Comparison of ENCODE assay signal across 1 cellular context in genomic region chr16:89822188-89823086, GRCh38.
TF ChIP-seq lines count a peak whose summit lies in the region.

No MANE protein-coding gene starts in this region.

TF ChIP-seq in HepG2, 621 proteins besides CTCF, POLR2A, EP300 and RAD21 (continued from another document and continues in another):
- TF ChIP-seq PRDM10 (CRISPR knock-in tag; IDR thresholded peaks at IDR 0.05; ENCODE audit: low read depth) (peak; percentile 87), ZNF567 (CRISPR knock-in tag; IDR thresholded peaks at IDR 0.05; ENCODE audit: borderline replicate concordance) (peak; percentile 56; the same call in 1 of the 2 replicates), STAG1 (CRISPR knock-in tag; IDR thresholded peaks at IDR 0.05) (0 out of 2 replicates have a peak, but pooled peaks have one; percentile 2), ARID2 (CRISPR knock-in tag; IDR thresholded peaks at IDR 0.05; ENCODE audit: borderline replicate concordance) (peak; percentile 96), RFXAP (CRISPR knock-in tag; IDR thresholded peaks at IDR 0.05; ENCODE audit: borderline replicate concordance) (peak; percentile 81; the same call in 1 of the 2 replicates), ZBTB8A (CRISPR knock-in tag; IDR thresholded peaks at IDR 0.05; ENCODE audit: borderline replicate concordance, low read depth) (no peak), SOX6 (IDR thresholded peaks at IDR 0.05) (no peak), SOX6 (CRISPR knock-in tag; IDR thresholded peaks at IDR 0.05) (peak; percentile 97), AGO2 (optimal IDR thresholded peaks at IDR 0.05; ENCODE audit: low read depth, low read length) (peak; percentile 74), TP53 (CRISPR knock-in tag; conservative IDR thresholded peaks at IDR 0.05) (peak; percentile 93), STAT6 (CRISPR knock-in tag; IDR thresholded peaks at IDR 0.05; ENCODE audit: borderline replicate concordance) (peak; percentile 92), ZNF776 (CRISPR knock-in tag; IDR thresholded peaks at IDR 0.05) (no peak; the same call in 1 of the 2 replicates), SOX13 (IDR thresholded peaks at IDR 0.05) (peak; percentile 90), SOX13 (CRISPR knock-in tag; conservative IDR thresholded peaks at IDR 0.05 in 1 of 2, IDR thresholded peaks at IDR 0.05 in 1 of 2) (peak in 1 of 2 experiments; percentile 96; a peak in 2 of 4 replicates), SMAD9 (CRISPR knock-in tag; IDR thresholded peaks at IDR 0.05) (peak; percentile 52; the same call in 1 of the 2 replicates), ONECUT2 (CRISPR knock-in tag; IDR thresholded peaks at IDR 0.05) (0 out of 2 replicates have a peak, but pooled peaks have one; percentile 6), ZNF597 (CRISPR knock-in tag; IDR thresholded peaks at IDR 0.05) (no peak; the same call in 1 of the 2 replicates), MYC (CRISPR knock-in tag; IDR thresholded peaks at IDR 0.05; ENCODE audit: borderline replicate concordance) (peak; percentile 92), ZBTB26 (CRISPR knock-in tag; IDR thresholded peaks at IDR 0.05; ENCODE audit: borderline replicate concordance) (peak; percentile 87), PCBP2 (optimal IDR thresholded peaks at IDR 0.05; ENCODE audit: low read depth, low read length, poor library complexity, severe bottlenecking) (no peak), ZNF234 (CRISPR knock-in tag; conservative IDR thresholded peaks at IDR 0.05) (no peak), JUNB (CRISPR knock-in tag; IDR thresholded peaks at IDR 0.05; ENCODE audit: borderline replicate concordance) (no peak; the same call in 1 of the 2 replicates), FOXC1 (CRISPR knock-in tag; IDR thresholded peaks at IDR 0.05; ENCODE audit: borderline replicate concordance) (no peak; the same call in 1 of the 2 replicates), SPEN (CRISPR knock-in tag; IDR thresholded peaks at IDR 0.05; ENCODE audit: low read depth) (peak; percentile 96; the same call in 1 of the 2 replicates), ZFX (CRISPR knock-in tag; IDR thresholded peaks at IDR 0.05; ENCODE audit: low read depth) (peak; percentile 93), SP2 (CRISPR knock-in tag; IDR thresholded peaks at IDR 0.05) (no peak), ZNF253 (CRISPR knock-in tag; IDR thresholded peaks at IDR 0.05; ENCODE audit: borderline replicate concordance) (peak; percentile 87), MLX (CRISPR knock-in tag; IDR thresholded peaks at IDR 0.05) (peak; percentile 83), ZNF101 (CRISPR knock-in tag; IDR thresholded peaks at IDR 0.05; ENCODE audit: borderline replicate concordance, low read depth) (peak; percentile 23; the same call in 1 of the 2 replicates), CREB1 (IDR thresholded peaks at IDR 0.05) (no peak; the same call in 1 of the 2 replicates), CREB1 (CRISPR knock-in tag; IDR thresholded peaks at IDR 0.05) (peak; percentile 78; the same call in 1 of the 2 replicates), NCOA2 (CRISPR knock-in tag; IDR thresholded peaks at IDR 0.05) (peak; percentile 92), ZNF225 (CRISPR knock-in tag; IDR thresholded peaks at IDR 0.05) (no peak), AKNA (CRISPR knock-in tag; IDR thresholded peaks at IDR 0.05; ENCODE audit: borderline replicate concordance) (0 out of 2 replicates have a peak, but pooled peaks have one; percentile 53), FOXK1 (CRISPR knock-in tag; IDR thresholded peaks at IDR 0.05; ENCODE audit: borderline replicate concordance, low read depth) (peak; percentile 83; the same call in 1 of the 2 replicates), MYNN (CRISPR knock-in tag; IDR thresholded peaks at IDR 0.05; ENCODE audit: low read depth) (no peak), HNRNPK (IDR thresholded peaks at IDR 0.05; ENCODE audit: low read depth, low read length, poor library complexity, severe bottlenecking) (no peak), ZNF383 (CRISPR knock-in tag; IDR thresholded peaks at IDR 0.05; ENCODE audit: borderline replicate concordance) (no peak), SMARCE1 (IDR thresholded peaks at IDR 0.05; ENCODE audit: borderline replicate concordance) (no peak), TFAP4 (IDR thresholded peaks at IDR 0.05; ENCODE audit: borderline replicate concordance, low read depth) (peak; percentile 84), UBTF (CRISPR knock-in tag; IDR thresholded peaks at IDR 0.05) (peak; percentile 88), MZF1 (CRISPR knock-in tag; IDR thresholded peaks at IDR 0.05; ENCODE audit: borderline replicate concordance) (peak; percentile 94), KMT2B (CRISPR knock-in tag; IDR thresholded peaks at IDR 0.05) (peak; percentile 56), RXRB (CRISPR knock-in tag; IDR thresholded peaks at IDR 0.05; ENCODE audit: borderline replicate concordance) (peak; percentile 97), ZNF691 (CRISPR knock-in tag; IDR thresholded peaks at IDR 0.05; ENCODE audit: borderline replicate concordance, low read depth) (no peak), ZNF841 (CRISPR knock-in tag; IDR thresholded peaks at IDR 0.05; ENCODE audit: borderline replicate concordance) (no peak)
